In genomic region chr7:727806-728460, GRCh38 we compare ENCODE assay signal across 8 cellular contexts. TPM values are rescaled to one million over a fixed set of nuclear protein-coding genes. Genes with fewer than 3 reads are reported as not detected.
DNase-seq lines count a peak whose midpoint lies in the region; ATAC-seq and TF ChIP-seq lines count a peak whose summit lies in the region.

No MANE protein-coding gene starts in this region.

- peaks cover 0 to 1% (median 0%) of the 10 kb centered on the region in 8 donors for H3K9me3 Mint-ChIP-seq in CD4-positive, alpha-beta memory T cell
- peaks cover 21% of the 10 kb centered on the region for H3K9me3 Mint-ChIP-seq in neural progenitor cell

- H3K27ac ChIP-seq in CD4-positive, alpha-beta memory T cell (ENCODE audit: low read depth, low read length), result no peak overlapping the region
- H3K27ac ChIP-seq in duodenal mucosa (ENCODE audit: low read depth, low read length) (no peak overlapping the region), neural progenitor cell (no peak overlapping the region)

- no peak for ATAC-seq in HG03095 (IDR thresholded peaks at IDR 0.05; ENCODE audit: unreplicated experiment)

- H3F3A ChIP-seq in neural progenitor cell (ENCODE audit: low read depth), result no peaks in the 10 kb centered on the region

- no peaks in the 10 kb centered on the region for H3K9me3 ChIP-seq in CD4-positive, alpha-beta memory T cell (ENCODE audit: control insufficient read depth in 1 of 2, low read length in 2 of 2)
- H3K9me3 ChIP-seq in MG63, result peaks cover 20% of the 10 kb centered on the region
- peaks cover 7 to 8% of the 10 kb centered on the region in 2 donors for H3K9me3 ChIP-seq in duodenal mucosa (ENCODE audit: control insufficient read depth in 1 of 2, low read length in 2 of 2)
- no peaks in the 10 kb centered on the region for H3K9me3 ChIP-seq in neural progenitor cell (ENCODE audit: low read depth)

- peaks cover 13% of the 10 kb centered on the region for H4K20me1 ChIP-seq in neural progenitor cell (ENCODE audit: low read depth)

- H3K27me3 ChIP-seq in CD4-positive, alpha-beta memory T cell (ENCODE audit: insufficient read depth, low read length), result no peaks in the 10 kb centered on the region
- H3K27me3 ChIP-seq in MG63, result no peaks in the 10 kb centered on the region
- no peaks in the 10 kb centered on the region for H3K27me3 ChIP-seq in duodenal mucosa (ENCODE audit: control insufficient read depth in 1 of 2, insufficient read depth in 2 of 2, low read length in 2 of 2)
- H3K27me3 ChIP-seq in neural progenitor cell, result no peaks in the 10 kb centered on the region

- peaks cover 22 to 34% of the 10 kb centered on the region in 2 donors for H3K36me3 Mint-ChIP-seq in CD4-positive, alpha-beta memory T cell
- peaks cover 43% of the 10 kb centered on the region for H3K36me3 Mint-ChIP-seq in neural progenitor cell

- peaks cover 41% of the 10 kb centered on the region for H3K79me2 ChIP-seq in neural progenitor cell (ENCODE audit: low read depth)

- H3K4me3 ChIP-seq in CD4-positive, alpha-beta memory T cell (ENCODE audit: low read length in 2 of 2), result peak overlapping the region in 1 of 2 donors; percentile 17
- peak overlapping the region; percentile 54 for H3K4me3 ChIP-seq in MG63
- peak overlapping the region; percentile 50 to 64 for H3K4me3 ChIP-seq in duodenal mucosa (ENCODE audit: low read depth in 1 of 2, low read length in 2 of 2)
- H3K4me3 ChIP-seq in neural progenitor cell, result peak overlapping the region; percentile 96

- no peak for TF ChIP-seq CTCF in neural progenitor cell (IDR thresholded peaks at IDR 0.05)

- H3K4me3 Mint-ChIP-seq in CD4-positive, alpha-beta memory T cell, result peak overlapping the region; percentile 72 to 90 (median 84)
- peak overlapping the region; percentile 90 for H3K4me3 Mint-ChIP-seq in neural progenitor cell

- no peak for DNase-seq in CD4-positive, alpha-beta memory T cell
- DNase-seq in MG63 (no peak), neural progenitor cell (ENCODE audit: low spot score) (peak; percentile 30), NCI-H2107 treated with DMSO at 0.1 percent for 48 hours (lab: John Stamatoyannopoulos, UW; ENCODE audit: unreplicated experiment) (no peak), MV-4-11 (lab: John Stamatoyannopoulos, UW) (no peak), HPDE6-E6E7 (ENCODE audit: extremely low spot score) (no peak)

- H3K9ac ChIP-seq in duodenal mucosa (ENCODE audit: low read depth in 1 of 2, low read length in 2 of 2) (peak overlapping the region in 1 of 2 donors; percentile 4), neural progenitor cell (peak overlapping the region; percentile 25)

- CTCF ChIA-PET in CD4-positive, alpha-beta memory T cell (lab: Charles Lee; ENCODE audit: partially characterized antibody), result no interaction called here

- intact Hi-C loops in CD4-positive, alpha-beta memory T cell (cut with micrococcal nuclease), result loop anchor here (2.0 to 5.0 kb wide), 3 partner anchors 111 to 579 kb away; partner anchors contain the start of gene GET4

- H3K27ac Mint-ChIP-seq in CD4-positive, alpha-beta memory T cell, result peak overlapping the region in 6 of 7 donors; percentile 29 to 90 (median 80)
- no peak overlapping the region for H3K27ac Mint-ChIP-seq in neural progenitor cell

- no peaks in the 10 kb centered on the region for H3K27me3 Mint-ChIP-seq in CD4-positive, alpha-beta memory T cell
- H3K27me3 Mint-ChIP-seq in neural progenitor cell (ENCODE audit: insufficient read depth, low read depth), result peaks cover 5% of the 10 kb centered on the region

- peak overlapping the region; percentile 76 for H3K4me2 ChIP-seq in neural progenitor cell

- H3K4me1 Mint-ChIP-seq in CD4-positive, alpha-beta memory T cell, result peaks cover 19 to 29% (median 20%) of the 10 kb centered on the region in 4 donors
- H3K4me1 Mint-ChIP-seq in neural progenitor cell, result peaks cover 19% of the 10 kb centered on the region

- peaks cover 12% of the 10 kb centered on the region for H3K36me3 ChIP-seq in CD4-positive, alpha-beta memory T cell (ENCODE audit: insufficient read depth, low read length)
- H3K36me3 ChIP-seq in MG63 (peaks cover 53% of the 10 kb centered on the region), duodenal mucosa (ENCODE audit: control insufficient read depth in 1 of 2, insufficient read depth in 2 of 2, low read length in 2 of 2) (peaks cover 0 to 29% of the 10 kb centered on the region in 2 donors), neural progenitor cell (no peaks in the 10 kb centered on the region)

- H2AFZ ChIP-seq in neural progenitor cell (replicated peaks), result no peak overlapping the region

- POLR2A ChIA-PET in CD4-positive, alpha-beta memory T cell (lab: Charles Lee; ENCODE audit: partially characterized antibody), result interaction anchor here (0.9 kb wide), 2 partner anchors 11 to 376 kb away, joined by 3 read pairs; no protein-coding TSS in a partner anchor

- H3K4me1 ChIP-seq in CD4-positive, alpha-beta memory T cell (ENCODE audit: insufficient read depth, low read length), result peaks cover 17% of the 10 kb centered on the region
- peaks cover 9 to 30% of the 10 kb centered on the region in 2 donors for H3K4me1 ChIP-seq in duodenal mucosa (ENCODE audit: control insufficient read depth in 1 of 2, insufficient read depth in 2 of 2, low read length in 2 of 2)
- H3K4me1 ChIP-seq in neural progenitor cell, result no peaks in the 10 kb centered on the region

RNA-seq across cellular contexts. Expression of gene PRKAR1B, which starts 0.9 kb away (rescaled TPM):
- 10 to 100 TPM; 15.1 to 16.6 TPM for total RNA-seq in CD4-positive, alpha-beta memory T cell
- 10 to 100 TPM in 1 of 2 donors, 1 to 10 TPM in 1; 6.5 to 12.4 TPM for polyA plus RNA-seq in CD4-positive, alpha-beta memory T cell
- 20.4 and 27.5 TPM in 2 replicates for total RNA-seq in MG63 (2014; rRNA removed; shearing (Covaris generic); ENCODE audit: low replicate concordance)
- total RNA-seq in neural progenitor cell (ENCODE audit: low replicate concordance), result 11.8 and 15.6 TPM in 2 replicates

RNA-seq across cellular contexts. Expression of gene DNAAF5, which starts 1.4 kb away (rescaled TPM):
- 10 to 100 TPM; 15.9 to 19.4 TPM for total RNA-seq in CD4-positive, alpha-beta memory T cell
- 1 to 10 TPM; 1.7 to 4.7 TPM for polyA plus RNA-seq in CD4-positive, alpha-beta memory T cell
- 23.7 and 31.4 TPM in 2 replicates for total RNA-seq in MG63 (2014; rRNA removed; shearing (Covaris generic); ENCODE audit: low replicate concordance)
- 23.5 and 45.2 TPM in 2 replicates for total RNA-seq in neural progenitor cell (ENCODE audit: low replicate concordance)
